7 cellular contexts compared by ENCODE assay signal in genomic region chr12:54337280-54337842, GRCh38. TPM values are rescaled to one million over a fixed set of nuclear protein-coding genes. Genes with fewer than 3 reads are reported as not detected.
A peak's percentile ranks its signal among the peaks of the same experiment; 100 is the strongest.
DNase-seq lines count a peak whose midpoint lies in the region; ATAC-seq and TF ChIP-seq lines count a peak whose summit lies in the region.
"Had no signal": no experiment of that assay in that cellular context is flagged by ENCODE, and none has a peak within 500 bp of the region (broad histone marks: within the 10 kb centered on the region; RNA-seq: fewer than 3 reads in every experiment).

No MANE protein-coding gene starts in this region.

- TF ChIP-seq CTCF in vagina (IDR thresholded peaks at IDR 0.05) = no peak

- H3K4me3 ChIP-seq in vagina = no peak overlapping the region

- DNase-seq in NCI-H2029 treated with DMSO at 0.1 percent for 48 hours (lab: John Stamatoyannopoulos, UW) = peak; percentile 25
- DNase-seq in NCI-H2029 (lab: John Stamatoyannopoulos, UW) = no peak
- peak; percentile 39 for DNase-seq in inferior parietal cortex (ENCODE audit: extremely low spot score)
- no peak for DNase-seq in vagina (ENCODE audit: extremely low spot score in 2 of 2)
- DNase-seq in effector CD8-positive, alpha-beta T cell (lab: John Stamatoyannopoulos, UW) = no peak
- DNase-seq: T-cell had no signal

- peak overlapping the region; percentile 57 for H3K27ac ChIP-seq in vagina

- ATAC-seq in HG02798 (IDR thresholded peaks at IDR 0.05; ENCODE audit: poor library complexity, unreplicated experiment) = no peak
- ATAC-seq: T-cell had no signal

- intact Hi-C loops in vagina (cut with DNase I) = no loop called here

- no peaks in the 10 kb centered on the region for H3K9me3 ChIP-seq in vagina

- TF ChIP-seq POLR2A in vagina (IDR thresholded peaks at IDR 0.05) = no peak

- peaks cover 28% of the 10 kb centered on the region for H3K4me1 ChIP-seq in vagina

- no peaks in the 10 kb centered on the region for H3K27me3 ChIP-seq in vagina

- peaks cover 0 to 18% of the 10 kb centered on the region in 2 donors for H3K36me3 ChIP-seq in vagina

RNA-seq across cellular contexts. Expression of gene COPZ1, which starts 12.4 kb away (rescaled TPM):
- total RNA-seq in vagina = 47.6 TPM

RNA-seq across cellular contexts. Expression of gene GPR84, which starts 26.9 kb away (rescaled TPM):
- total RNA-seq in vagina = not detected
- total RNA-seq: T-cell had no signal

RNA-seq across cellular contexts. Expression of gene NFE2, which starts 36.5 kb away (rescaled TPM):
- total RNA-seq in vagina = not detected

RNA-seq across cellular contexts. Expression of gene ZNF385A, which starts 47.2 kb away (rescaled TPM):
- total RNA-seq in vagina = 38.8 TPM

RNA-seq across cellular contexts. Expression of gene HNRNPA1, which starts 56.8 kb away (rescaled TPM):
- 521 TPM for total RNA-seq in vagina

Comparison
In these comparisons a context has a peak if more than half of its experiments do, and no peak if none do; other contexts are left out.
1. DNase-seq: peak in NCI-H2029 treated with DMSO at 0.1 percent for 48 hours (single experiment) and inferior parietal cortex (single experiment); none in NCI-H2029 (single experiment), vagina (0 of 2) and effector CD8-positive, alpha-beta T cell (single experiment).